Comparison of ENCODE assay signal across 1 cellular context in genomic region chr9:124771867-124772621, GRCh38.
A peak's percentile ranks its signal among the peaks of the same experiment; 100 is the strongest.
TF ChIP-seq lines count a peak whose summit lies in the region.

No MANE protein-coding gene starts in this region.

TF ChIP-seq in K562, 482 proteins besides CTCF, POLR2A, EP300 and RAD21 (continued from another document and continues in another):
- TF ChIP-seq ZBTB11 (CRISPR knock-in tag; IDR thresholded peaks at IDR 0.05) = no peak; a peak in 1 of 6 replicates
- TF ChIP-seq PRMT5 (CRISPR knock-in tag; IDR thresholded peaks at IDR 0.05) = no peak
- no peak for TF ChIP-seq ESRRA (IDR thresholded peaks at IDR 0.05; ENCODE audit: borderline replicate concordance, low read depth)
- TF ChIP-seq FOXK1 (CRISPR knock-in tag; IDR thresholded peaks at IDR 0.05; ENCODE audit: borderline replicate concordance) = no peak
- no peak for TF ChIP-seq ELK3 (CRISPR knock-in tag; IDR thresholded peaks at IDR 0.05)
- 0 out of 2 replicates have a peak, but pooled peaks have one; percentile 41 for TF ChIP-seq FOXJ2 (tag; IDR thresholded peaks at IDR 0.05)
- TF ChIP-seq SETDB1 (IDR thresholded peaks at IDR 0.05; ENCODE audit: low read length) = no peak
- no peak for TF ChIP-seq NEUROD1 (IDR thresholded peaks at IDR 0.05; ENCODE audit: borderline replicate concordance, low read depth, low read length, partially characterized antibody)
- TF ChIP-seq ZNF121 (CRISPR knock-in tag; conservative IDR thresholded peaks at IDR 0.05) = peak; percentile 87
- TF ChIP-seq, protein P1, sequence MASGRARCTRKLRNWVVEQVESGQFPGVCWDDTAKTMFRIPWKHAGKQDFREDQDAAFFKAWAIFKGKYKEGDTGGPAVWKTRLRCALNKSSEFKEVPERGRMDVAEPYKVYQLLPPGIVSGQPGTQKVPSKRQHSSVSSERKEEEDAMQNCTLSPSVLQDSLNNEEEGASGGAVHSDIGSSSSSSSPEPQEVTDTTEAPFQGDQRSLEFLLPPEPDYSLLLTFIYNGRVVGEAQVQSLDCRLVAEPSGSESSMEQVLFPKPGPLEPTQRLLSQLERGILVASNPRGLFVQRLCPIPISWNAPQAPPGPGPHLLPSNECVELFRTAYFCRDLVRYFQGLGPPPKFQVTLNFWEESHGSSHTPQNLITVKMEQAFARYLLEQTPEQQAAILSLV (tag; IDR thresholded peaks at IDR 0.05) = no peak
- no peak for TF ChIP-seq EGR1 (conservative IDR thresholded peaks at IDR 0.05)
- TF ChIP-seq, protein P2, sequence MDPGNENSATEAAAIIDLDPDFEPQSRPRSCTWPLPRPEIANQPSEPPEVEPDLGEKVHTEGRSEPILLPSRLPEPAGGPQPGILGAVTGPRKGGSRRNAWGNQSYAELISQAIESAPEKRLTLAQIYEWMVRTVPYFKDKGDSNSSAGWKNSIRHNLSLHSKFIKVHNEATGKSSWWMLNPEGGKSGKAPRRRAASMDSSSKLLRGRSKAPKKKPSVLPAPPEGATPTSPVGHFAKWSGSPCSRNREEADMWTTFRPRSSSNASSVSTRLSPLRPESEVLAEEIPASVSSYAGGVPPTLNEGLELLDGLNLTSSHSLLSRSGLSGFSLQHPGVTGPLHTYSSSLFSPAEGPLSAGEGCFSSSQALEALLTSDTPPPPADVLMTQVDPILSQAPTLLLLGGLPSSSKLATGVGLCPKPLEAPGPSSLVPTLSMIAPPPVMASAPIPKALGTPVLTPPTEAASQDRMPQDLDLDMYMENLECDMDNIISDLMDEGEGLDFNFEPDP (CRISPR knock-in tag; IDR thresholded peaks at IDR 0.05) = no peak
- TF ChIP-seq RBM14 (IDR thresholded peaks at IDR 0.05; ENCODE audit: borderline replicate concordance, insufficient read depth, low read depth, low read length) = no peak
- 0 out of 2 replicates have a peak, but pooled peaks have one; percentile 39 for TF ChIP-seq PYGO2 (tag; IDR thresholded peaks at IDR 0.05)
- TF ChIP-seq ARNT (IDR thresholded peaks at IDR 0.05) = peak in 1 of 2 experiments; percentile 12; a peak in 1 of 4 replicates
- TF ChIP-seq KLF6 (CRISPR knock-in tag; IDR thresholded peaks at IDR 0.05; ENCODE audit: borderline replicate concordance) = 0 out of 2 replicates have a peak, but pooled peaks have one; percentile 37
- TF ChIP-seq, protein P3, sequence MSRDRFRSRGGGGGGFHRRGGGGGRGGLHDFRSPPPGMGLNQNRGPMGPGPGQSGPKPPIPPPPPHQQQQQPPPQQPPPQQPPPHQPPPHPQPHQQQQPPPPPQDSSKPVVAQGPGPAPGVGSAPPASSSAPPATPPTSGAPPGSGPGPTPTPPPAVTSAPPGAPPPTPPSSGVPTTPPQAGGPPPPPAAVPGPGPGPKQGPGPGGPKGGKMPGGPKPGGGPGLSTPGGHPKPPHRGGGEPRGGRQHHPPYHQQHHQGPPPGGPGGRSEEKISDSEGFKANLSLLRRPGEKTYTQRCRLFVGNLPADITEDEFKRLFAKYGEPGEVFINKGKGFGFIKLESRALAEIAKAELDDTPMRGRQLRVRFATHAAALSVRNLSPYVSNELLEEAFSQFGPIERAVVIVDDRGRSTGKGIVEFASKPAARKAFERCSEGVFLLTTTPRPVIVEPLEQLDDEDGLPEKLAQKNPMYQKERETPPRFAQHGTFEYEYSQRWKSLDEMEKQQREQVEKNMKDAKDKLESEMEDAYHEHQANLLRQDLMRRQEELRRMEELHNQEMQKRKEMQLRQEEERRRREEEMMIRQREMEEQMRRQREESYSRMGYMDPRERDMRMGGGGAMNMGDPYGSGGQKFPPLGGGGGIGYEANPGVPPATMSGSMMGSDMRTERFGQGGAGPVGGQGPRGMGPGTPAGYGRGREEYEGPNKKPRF (IDR thresholded peaks at IDR 0.05; ENCODE audit: low read depth, low read length) = no peak
- no peak for TF ChIP-seq BRCA1 (IDR thresholded peaks at IDR 0.05)
- no peak for TF ChIP-seq BRCA1 (CRISPR knock-in tag; IDR thresholded peaks at IDR 0.05)
- TF ChIP-seq, protein P4, sequence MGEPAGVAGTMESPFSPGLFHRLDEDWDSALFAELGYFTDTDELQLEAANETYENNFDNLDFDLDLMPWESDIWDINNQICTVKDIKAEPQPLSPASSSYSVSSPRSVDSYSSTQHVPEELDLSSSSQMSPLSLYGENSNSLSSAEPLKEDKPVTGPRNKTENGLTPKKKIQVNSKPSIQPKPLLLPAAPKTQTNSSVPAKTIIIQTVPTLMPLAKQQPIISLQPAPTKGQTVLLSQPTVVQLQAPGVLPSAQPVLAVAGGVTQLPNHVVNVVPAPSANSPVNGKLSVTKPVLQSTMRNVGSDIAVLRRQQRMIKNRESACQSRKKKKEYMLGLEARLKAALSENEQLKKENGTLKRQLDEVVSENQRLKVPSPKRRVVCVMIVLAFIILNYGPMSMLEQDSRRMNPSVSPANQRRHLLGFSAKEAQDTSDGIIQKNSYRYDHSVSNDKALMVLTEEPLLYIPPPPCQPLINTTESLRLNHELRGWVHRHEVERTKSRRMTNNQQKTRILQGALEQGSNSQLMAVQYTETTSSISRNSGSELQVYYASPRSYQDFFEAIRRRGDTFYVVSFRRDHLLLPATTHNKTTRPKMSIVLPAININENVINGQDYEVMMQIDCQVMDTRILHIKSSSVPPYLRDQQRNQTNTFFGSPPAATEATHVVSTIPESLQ (CRISPR knock-in tag; IDR thresholded peaks at IDR 0.05) = 0 out of 2 replicates have a peak, but pooled peaks have one; percentile 63
- no peak for TF ChIP-seq U2AF2 (optimal IDR thresholded peaks at IDR 0.05; ENCODE audit: low read depth, low read length)
- TF ChIP-seq BRF1 (IDR thresholded peaks at IDR 0.05; ENCODE audit: borderline replicate concordance, extremely low read depth, insufficient read length) = no peak
- TF ChIP-seq TAF9B (IDR thresholded peaks at IDR 0.05; ENCODE audit: partially characterized antibody) = no peak
- peak; percentile 43; the same call in 1 of the 2 replicates for TF ChIP-seq ZBTB2 (IDR thresholded peaks at IDR 0.05)
- peak; percentile 88 for TF ChIP-seq ZSCAN29 (IDR thresholded peaks at IDR 0.05)
- TF ChIP-seq BHLHE40 (IDR thresholded peaks at IDR 0.05; ENCODE audit: low read length) = no peak
- peak; percentile 69 to 81 for TF ChIP-seq HDAC1 (IDR thresholded peaks at IDR 0.05)
- TF ChIP-seq CCNT2 (IDR thresholded peaks at IDR 0.05; ENCODE audit: borderline replicate concordance, extremely low read depth, insufficient read length, low read depth, low read length) = no peak
- no peak for TF ChIP-seq ZNF41 (CRISPR knock-in tag; conservative IDR thresholded peaks at IDR 0.05)
- no peak for TF ChIP-seq TSC22D4 (tag; IDR thresholded peaks at IDR 0.05)
- TF ChIP-seq, protein P5, sequence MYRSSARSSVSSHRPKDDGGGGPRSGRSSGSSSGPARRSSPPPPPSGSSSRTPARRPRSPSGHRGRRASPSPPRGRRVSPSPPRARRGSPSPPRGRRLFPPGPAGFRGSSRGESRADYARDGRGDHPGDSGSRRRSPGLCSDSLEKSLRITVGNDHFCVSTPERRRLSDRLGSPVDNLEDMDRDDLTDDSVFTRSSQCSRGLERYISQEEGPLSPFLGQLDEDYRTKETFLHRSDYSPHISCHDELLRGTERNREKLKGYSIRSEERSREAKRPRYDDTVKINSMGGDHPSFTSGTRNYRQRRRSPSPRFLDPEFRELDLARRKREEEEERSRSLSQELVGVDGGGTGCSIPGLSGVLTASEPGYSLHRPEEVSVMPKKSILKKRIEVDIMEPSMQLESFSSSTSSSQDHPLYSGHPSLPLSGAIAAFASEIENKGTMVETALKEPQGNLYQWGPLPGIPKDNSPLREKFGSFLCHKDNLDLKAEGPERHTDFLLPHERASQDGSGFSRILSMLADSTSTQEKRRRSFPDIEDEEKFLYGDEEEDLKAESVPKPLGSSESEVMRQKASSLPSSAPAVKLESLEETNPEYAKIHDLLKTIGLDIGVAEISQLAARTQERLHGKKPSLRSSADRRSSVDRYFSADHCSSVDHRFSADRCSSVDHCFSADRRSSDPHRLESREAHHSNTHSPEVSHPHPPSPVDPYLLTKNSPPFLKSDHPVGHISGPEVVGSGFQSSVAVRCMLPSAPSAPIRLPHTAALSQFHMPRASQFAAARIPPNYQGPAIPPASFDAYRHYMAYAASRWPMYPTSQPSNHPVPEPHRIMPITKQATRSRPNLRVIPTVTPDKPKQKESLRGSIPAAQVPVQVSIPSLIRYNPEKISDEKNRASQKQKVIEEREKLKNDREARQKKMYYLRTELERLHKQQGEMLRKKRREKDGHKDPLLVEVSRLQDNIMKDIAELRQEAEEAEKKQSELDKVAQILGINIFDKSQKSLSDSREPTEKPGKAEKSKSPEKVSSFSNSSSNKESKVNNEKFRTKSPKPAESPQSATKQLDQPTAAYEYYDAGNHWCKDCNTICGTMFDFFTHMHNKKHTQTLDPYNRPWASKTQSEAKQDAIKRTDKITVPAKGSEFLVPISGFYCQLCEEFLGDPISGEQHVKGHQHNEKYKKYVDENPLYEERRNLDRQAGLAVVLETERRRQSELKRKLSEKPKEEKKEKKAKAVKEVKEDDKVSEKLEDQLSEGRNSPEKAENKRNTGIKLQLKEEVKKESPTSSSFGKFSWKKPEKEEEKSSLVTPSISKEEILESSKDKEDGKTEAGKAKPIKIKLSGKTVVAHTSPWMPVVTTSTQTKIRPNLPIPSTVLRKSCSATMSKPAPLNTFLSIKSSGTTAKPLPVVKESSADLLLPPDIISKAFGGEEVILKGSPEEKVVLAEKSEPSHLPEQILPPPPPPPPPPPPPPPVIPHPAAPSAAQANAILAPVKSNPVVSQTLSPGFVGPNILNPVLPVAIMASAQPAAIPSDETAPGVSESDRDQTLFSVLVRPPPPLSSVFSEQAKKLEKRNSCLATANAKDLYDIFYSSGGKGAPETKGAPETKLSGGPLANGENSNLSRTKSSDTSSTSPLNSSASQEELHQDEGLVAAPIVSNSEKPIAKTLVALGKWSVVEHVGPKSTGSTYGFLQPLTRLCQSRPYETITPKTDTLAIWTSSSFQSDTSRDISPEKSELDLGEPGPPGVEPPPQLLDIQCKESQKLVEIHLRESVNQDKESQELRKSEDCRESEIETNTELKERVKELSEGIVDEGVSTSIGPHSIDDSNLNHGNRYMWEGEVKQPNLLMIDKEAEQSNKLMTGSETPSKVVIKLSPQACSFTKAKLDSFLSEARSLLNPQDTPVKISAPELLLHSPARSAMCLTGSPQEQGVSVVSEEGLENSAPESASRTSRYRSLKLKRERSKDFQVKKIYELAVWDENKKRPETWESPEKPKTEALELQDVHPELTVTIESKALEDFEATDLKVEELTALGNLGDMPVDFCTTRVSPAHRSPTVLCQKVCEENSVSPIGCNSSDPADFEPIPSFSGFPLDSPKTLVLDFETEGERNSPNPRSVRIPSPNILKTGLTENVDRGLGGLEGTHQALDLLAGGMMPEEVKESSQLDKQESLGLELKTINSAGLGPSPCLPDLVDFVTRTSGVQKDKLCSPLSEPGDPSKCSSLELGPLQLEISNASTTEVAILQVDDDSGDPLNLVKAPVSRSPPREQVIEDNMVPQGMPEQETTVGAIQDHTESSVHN (IDR thresholded peaks at IDR 0.05; ENCODE audit: borderline replicate concordance in 1 of 2, low read depth in 1 of 2) = no peak
- peak; percentile 76 for TF ChIP-seq ETV1 (tag; conservative IDR thresholded peaks at IDR 0.05; ENCODE audit: low read depth)
- TF ChIP-seq ZNF280B (CRISPR knock-in tag; IDR thresholded peaks at IDR 0.05) = no peak
- TF ChIP-seq ZSCAN32 (CRISPR knock-in tag; IDR thresholded peaks at IDR 0.05) = no peak
- no peak for TF ChIP-seq ZNF445 (CRISPR knock-in tag; IDR thresholded peaks at IDR 0.05; ENCODE audit: low read depth)
- peak; percentile 71; the same call in 1 of the 2 replicates for TF ChIP-seq NBN (IDR thresholded peaks at IDR 0.05; ENCODE audit: low read depth)
- TF ChIP-seq GABPB1 (CRISPR knock-in tag; IDR thresholded peaks at IDR 0.05) = no peak
- no peak for TF ChIP-seq ZNF140 (CRISPR knock-in tag; IDR thresholded peaks at IDR 0.05)
